In the genomic region with DNA sequence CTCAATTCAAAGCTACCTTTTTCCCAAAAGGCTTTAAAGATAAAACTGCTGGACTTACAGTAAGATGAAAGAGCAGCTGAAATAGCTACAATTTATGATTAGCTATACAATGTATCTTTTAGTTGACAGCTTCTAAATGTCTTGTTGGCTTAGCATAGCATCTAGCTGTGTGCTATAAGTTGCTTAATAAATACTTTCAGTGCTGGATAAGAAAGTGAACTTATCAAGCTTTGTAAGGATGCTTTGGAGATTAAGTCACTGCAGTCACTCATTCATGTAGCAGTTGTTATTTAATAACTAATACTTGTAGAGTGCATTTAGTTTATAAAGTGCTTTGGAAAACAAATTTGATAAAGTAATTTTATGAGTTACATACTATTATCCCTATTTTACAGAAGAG, we compare ENCODE assay signal across 23 cellular contexts. TPM values are rescaled to one million over a fixed set of nuclear protein-coding genes. Genes with fewer than 3 reads are reported as not detected.
DNase-seq lines count a peak whose midpoint lies in the region; ATAC-seq, FAIRE-seq and TF ChIP-seq lines count a peak whose summit lies in the region.
"Had no signal": no experiment of that assay in that cellular context is flagged by ENCODE, and none has a peak within 500 bp of the region (broad histone marks: within the 10 kb centered on the region; RNA-seq: fewer than 3 reads in every experiment).

No MANE protein-coding gene starts in this region.

- no peak overlapping the region for H3K4me3 Mint-ChIP-seq in WTC11
- H3K4me3 Mint-ChIP-seq: CD4-positive, alpha-beta T cell; H9; HFFc6 had no signal

- H3K4me2 ChIP-seq in KMS-11 = peak overlapping the region; percentile 81; the same call in 1 of the 2 replicates
- H3K4me2 ChIP-seq: BLaER1, SK-N-SH had no signal

- H3K79me2 ChIP-seq in KMS-11 (ENCODE audit: insufficient read depth, low read depth) = no peaks in the 10 kb centered on the region

- no peak for ATAC-seq in WTC11
- no peak for ATAC-seq in GM18517 (IDR thresholded peaks at IDR 0.05; ENCODE audit: unreplicated experiment)
- no peak for ATAC-seq in HG02973 (IDR thresholded peaks at IDR 0.05; ENCODE audit: unreplicated experiment)
- ATAC-seq: K562 had no signal

- H3K9ac ChIP-seq in KMS-11 = no peak overlapping the region
- H3K9ac ChIP-seq: BLaER1, SK-N-SH had no signal

- DNase-seq in EH (ENCODE audit: low read depth) (peak; percentile 13), bronchial epithelial cell (ENCODE audit: low read depth) (peak; percentile 34), kidney tubule cell (ENCODE audit: low spot score) (peak; percentile 57), WTC11 (ENCODE audit: low spot score) (no peak)
- DNase-seq: Caco-2; CD4-positive, alpha-beta T cell; DMS 273 treated with DMSO at 0.1 percent for 48 hours; H9; HFFc6; NCI-H1092; NCI-H1436; NCI-H187 treated with DMSO at 0.1 percent for 48 hours; NCI-H510A; NK-92 treated with Interleukin-12 subunit alpha and Interleukin-12 subunit beta, amount 100 ng/mL, for 24 hours; SHP77 treated with DMSO at 0.1 percent for 48 hours; SK-N-SH had no signal

- H3K36me3 ChIP-seq in KMS-11 (ENCODE audit: insufficient read depth) (no peaks in the 10 kb centered on the region), bronchial epithelial cell (ENCODE audit: control insufficient read depth, insufficient read depth, low read length) (no peaks in the 10 kb centered on the region)
- H3K36me3 ChIP-seq: BLaER1 had no signal

- no peak overlapping the region for H3K27ac Mint-ChIP-seq in WTC11
- H3K27ac Mint-ChIP-seq: H9 had no signal

- H3K4me1 ChIP-seq in KMS-11 (ENCODE audit: low read depth, poor library complexity, severe bottlenecking) = peaks cover 88% of the 10 kb centered on the region
- H3K4me1 ChIP-seq: Caco-2 had no signal

- H3K4me3 ChIP-seq in KMS-11 (IDR thresholded peaks at IDR 0.05; ENCODE audit: insufficient read depth, low read depth, low read length) (no peak overlapping the region), bronchial epithelial cell (ENCODE audit: low read depth, low read length) (no peak overlapping the region)
- H3K4me3 ChIP-seq: BLaER1, K562 had no signal

- H3K4me1 Mint-ChIP-seq in WTC11 = peaks cover 12% of the 10 kb centered on the region

- peaks cover 12% of the 10 kb centered on the region for H3K9me3 Mint-ChIP-seq in WTC11
- H3K9me3 Mint-ChIP-seq: CD4-positive, alpha-beta T cell; H9; HFFc6 had no signal

- no peak overlapping the region for H2AFZ ChIP-seq in KMS-11 (ENCODE audit: low read depth)

- peaks cover 3% of the 10 kb centered on the region; the same call in 1 of the 2 replicates for H3K27me3 Mint-ChIP-seq in WTC11 (ENCODE audit: low read depth)
- H3K27me3 Mint-ChIP-seq: CD4-positive, alpha-beta T cell had no signal

- POLR2A ChIA-PET in WTC11 (lab: Charles Lee) = no interaction called here

- peak overlapping the region; percentile 94; the same call in 1 of the 2 replicates for H3K27ac ChIP-seq in KMS-11
- H3K27ac ChIP-seq: BLaER1, RWPE1 had no signal

- H4K20me1 ChIP-seq in KMS-11 (ENCODE audit: insufficient read depth) = no peaks in the 10 kb centered on the region
- H4K20me1 ChIP-seq: BLaER1 had no signal

- H3K27me3 ChIP-seq in KMS-11 (ENCODE audit: insufficient read depth, low read depth) (no peaks in the 10 kb centered on the region), bronchial epithelial cell (ENCODE audit: control insufficient read depth, insufficient read depth, low read length) (no peaks in the 10 kb centered on the region)
- H3K27me3 ChIP-seq: BLaER1 had no signal

- CTCF ChIA-PET in WTC11 (lab: Charles Lee) = interaction anchor here (0.6 to 1.1 kb wide), 2 partner anchors 14 to 367 kb away, joined by 3 read pairs; a partner anchor contains a TSS

- H3K36me3 Mint-ChIP-seq in WTC11 = peaks cover 3% of the 10 kb centered on the region; the same call in 1 of the 2 replicates

- FAIRE-seq in bronchial epithelial cell (lab: Jason Lieb, UNC) = no peak
- FAIRE-seq: G401.6, K562 had no signal

- TF ChIP-seq CTCF in KMS-11 (conservative IDR thresholded peaks at IDR 0.05; ENCODE audit: low read depth, low read length) (no peak), bronchial epithelial cell (IDR thresholded peaks at IDR 0.05; ENCODE audit: insufficient read depth, low read length, severe bottlenecking) (no peak), WTC11 (IDR thresholded peaks at IDR 0.05) (no peak)

TF ChIP-seq in WTC11, 78 proteins besides CTCF, POLR2A, EP300 and RAD21 (continues in another document):
- TF ChIP-seq, protein P1, sequence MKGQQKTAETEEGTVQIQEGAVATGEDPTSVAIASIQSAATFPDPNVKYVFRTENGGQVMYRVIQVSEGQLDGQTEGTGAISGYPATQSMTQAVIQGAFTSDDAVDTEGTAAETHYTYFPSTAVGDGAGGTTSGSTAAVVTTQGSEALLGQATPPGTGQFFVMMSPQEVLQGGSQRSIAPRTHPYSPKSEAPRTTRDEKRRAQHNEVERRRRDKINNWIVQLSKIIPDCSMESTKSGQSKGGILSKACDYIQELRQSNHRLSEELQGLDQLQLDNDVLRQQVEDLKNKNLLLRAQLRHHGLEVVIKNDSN (CRISPR knock-in tag; IDR thresholded peaks at IDR 0.05) = no peak
- no peak for TF ChIP-seq JUN (CRISPR knock-in tag; IDR thresholded peaks at IDR 0.05)
- TF ChIP-seq ZNF416 (CRISPR knock-in tag; IDR thresholded peaks at IDR 0.05) = no peak
- no peak for TF ChIP-seq TEAD1 (CRISPR knock-in tag; IDR thresholded peaks at IDR 0.05)
- TF ChIP-seq, protein P2, sequence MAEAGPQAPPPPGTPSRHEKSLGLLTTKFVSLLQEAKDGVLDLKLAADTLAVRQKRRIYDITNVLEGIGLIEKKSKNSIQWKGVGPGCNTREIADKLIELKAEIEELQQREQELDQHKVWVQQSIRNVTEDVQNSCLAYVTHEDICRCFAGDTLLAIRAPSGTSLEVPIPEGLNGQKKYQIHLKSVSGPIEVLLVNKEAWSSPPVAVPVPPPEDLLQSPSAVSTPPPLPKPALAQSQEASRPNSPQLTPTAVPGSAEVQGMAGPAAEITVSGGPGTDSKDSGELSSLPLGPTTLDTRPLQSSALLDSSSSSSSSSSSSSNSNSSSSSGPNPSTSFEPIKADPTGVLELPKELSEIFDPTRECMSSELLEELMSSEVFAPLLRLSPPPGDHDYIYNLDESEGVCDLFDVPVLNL (CRISPR knock-in tag; IDR thresholded peaks at IDR 0.05; ENCODE audit: borderline replicate concordance, low read depth) = no peak
- no peak for TF ChIP-seq FOXJ3 (CRISPR knock-in tag; IDR thresholded peaks at IDR 0.05; ENCODE audit: borderline replicate concordance)
- TF ChIP-seq FOXK1 (CRISPR knock-in tag; IDR thresholded peaks at IDR 0.05) = no peak
- TF ChIP-seq, protein P3, sequence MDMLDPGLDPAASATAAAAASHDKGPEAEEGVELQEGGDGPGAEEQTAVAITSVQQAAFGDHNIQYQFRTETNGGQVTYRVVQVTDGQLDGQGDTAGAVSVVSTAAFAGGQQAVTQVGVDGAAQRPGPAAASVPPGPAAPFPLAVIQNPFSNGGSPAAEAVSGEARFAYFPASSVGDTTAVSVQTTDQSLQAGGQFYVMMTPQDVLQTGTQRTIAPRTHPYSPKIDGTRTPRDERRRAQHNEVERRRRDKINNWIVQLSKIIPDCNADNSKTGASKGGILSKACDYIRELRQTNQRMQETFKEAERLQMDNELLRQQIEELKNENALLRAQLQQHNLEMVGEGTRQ (CRISPR knock-in tag; IDR thresholded peaks at IDR 0.05) = no peak
- TF ChIP-seq SOX15 (CRISPR knock-in tag; IDR thresholded peaks at IDR 0.05) = no peak
- TF ChIP-seq, protein P4, sequence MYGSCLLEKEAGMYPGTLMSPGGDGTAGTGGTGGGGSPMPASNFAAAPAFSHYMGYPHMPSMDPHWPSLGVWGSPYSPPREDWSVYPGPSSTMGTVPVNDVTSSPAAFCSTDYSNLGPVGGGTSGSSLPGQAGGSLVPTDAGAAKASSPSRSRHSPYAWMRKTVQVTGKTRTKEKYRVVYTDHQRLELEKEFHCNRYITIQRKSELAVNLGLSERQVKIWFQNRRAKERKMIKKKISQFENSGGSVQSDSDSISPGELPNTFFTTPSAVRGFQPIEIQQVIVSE (CRISPR knock-in tag; IDR thresholded peaks at IDR 0.05; ENCODE audit: borderline replicate concordance) = no peak
- TF ChIP-seq, protein P5, sequence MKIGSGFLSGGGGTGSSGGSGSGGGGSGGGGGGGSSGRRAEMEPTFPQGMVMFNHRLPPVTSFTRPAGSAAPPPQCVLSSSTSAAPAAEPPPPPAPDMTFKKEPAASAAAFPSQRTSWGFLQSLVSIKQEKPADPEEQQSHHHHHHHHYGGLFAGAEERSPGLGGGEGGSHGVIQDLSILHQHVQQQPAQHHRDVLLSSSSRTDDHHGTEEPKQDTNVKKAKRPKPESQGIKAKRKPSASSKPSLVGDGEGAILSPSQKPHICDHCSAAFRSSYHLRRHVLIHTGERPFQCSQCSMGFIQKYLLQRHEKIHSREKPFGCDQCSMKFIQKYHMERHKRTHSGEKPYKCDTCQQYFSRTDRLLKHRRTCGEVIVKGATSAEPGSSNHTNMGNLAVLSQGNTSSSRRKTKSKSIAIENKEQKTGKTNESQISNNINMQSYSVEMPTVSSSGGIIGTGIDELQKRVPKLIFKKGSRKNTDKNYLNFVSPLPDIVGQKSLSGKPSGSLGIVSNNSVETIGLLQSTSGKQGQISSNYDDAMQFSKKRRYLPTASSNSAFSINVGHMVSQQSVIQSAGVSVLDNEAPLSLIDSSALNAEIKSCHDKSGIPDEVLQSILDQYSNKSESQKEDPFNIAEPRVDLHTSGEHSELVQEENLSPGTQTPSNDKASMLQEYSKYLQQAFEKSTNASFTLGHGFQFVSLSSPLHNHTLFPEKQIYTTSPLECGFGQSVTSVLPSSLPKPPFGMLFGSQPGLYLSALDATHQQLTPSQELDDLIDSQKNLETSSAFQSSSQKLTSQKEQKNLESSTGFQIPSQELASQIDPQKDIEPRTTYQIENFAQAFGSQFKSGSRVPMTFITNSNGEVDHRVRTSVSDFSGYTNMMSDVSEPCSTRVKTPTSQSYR (CRISPR knock-in tag; IDR thresholded peaks at IDR 0.05) = no peak
- no peak for TF ChIP-seq ESRRA (CRISPR knock-in tag; IDR thresholded peaks at IDR 0.05; ENCODE audit: borderline replicate concordance)
- no peak for TF ChIP-seq NR3C1 (CRISPR knock-in tag; conservative IDR thresholded peaks at IDR 0.05; ENCODE audit: low read depth)
- no peak for TF ChIP-seq ZNF219 (CRISPR knock-in tag; IDR thresholded peaks at IDR 0.05; ENCODE audit: borderline replicate concordance)

RNA-seq across cellular contexts. Expression of a gene that starts 14.6 kb away (rescaled TPM):
- total RNA-seq in bronchial epithelial cell (0.26 TPM in 2 replicates), WTC11 (2021) (0.09 to 0.34 TPM (median 0.32 TPM) in 3 replicates)
